Comparison of ENCODE assay signal across 16 cellular contexts in the genomic region with DNA sequence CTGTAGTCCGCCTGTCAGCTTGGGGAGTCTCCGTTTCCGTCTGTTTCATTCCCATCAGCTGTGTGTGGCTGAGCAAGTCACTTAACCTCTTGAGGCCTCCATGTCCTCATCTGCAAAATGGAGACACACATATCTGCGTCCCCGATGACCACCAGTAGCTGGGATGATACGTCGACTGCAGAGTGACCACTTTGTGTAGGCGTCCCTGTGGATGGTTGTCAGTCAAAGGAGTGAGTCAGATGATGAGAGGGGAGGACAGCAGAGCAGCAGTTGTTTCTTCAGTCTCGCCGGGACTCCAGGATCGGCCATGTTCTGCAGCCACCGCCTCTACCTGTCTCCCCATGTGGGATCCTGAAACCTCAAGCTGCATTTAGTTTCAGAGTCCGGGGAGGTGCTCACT. TPM values are rescaled to one million over a fixed set of nuclear protein-coding genes. Genes with fewer than 3 reads are reported as not detected.
DNase-seq lines count a peak whose midpoint lies in the region; ATAC-seq and TF ChIP-seq lines count a peak whose summit lies in the region.
"Had no signal": no experiment of that assay in that cellular context is flagged by ENCODE, and none has a peak within 500 bp of the region (broad histone marks: within the 10 kb centered on the region; RNA-seq: fewer than 3 reads in every experiment).

No MANE protein-coding gene starts in this region.

- in situ Hi-C loops in KBM-7 (cut with MboI; ENCODE audit: low pct_unique_long_range_greater_than_20kb, low sequenced_read_pairs), result no loop called here

- no peak for DNase-seq in Caco-2
- DNase-seq in glutamatergic neuron, result no peak
- no peak for DNase-seq in trophoblast cell
- DNase-seq in NCI-H510A (lab: John Stamatoyannopoulos, UW), result no peak
- DNase-seq in PC-3, result no peak
- DNase-seq in KBM-7, result no peak
- DNase-seq in NCI-H146 (lab: John Stamatoyannopoulos, UW), result no peak
- DNase-seq: 8988T; AML-193; CD8-positive, alpha-beta memory T cell; DMS53; GF-D8; GOT3; H9 had no signal

- H3K79me1 ChIP-seq in trophoblast cell (ENCODE audit: low read length), result peaks cover 30% of the 10 kb centered on the region

- CTCF ChIA-PET in Caco-2 (lab: Charles Lee), result no interaction called here
- CTCF ChIA-PET in PC-3 (lab: Charles Lee), result no interaction called here

- H3K4me3 ChIP-seq in Caco-2 (ENCODE audit: low read depth, low read length), result no peak overlapping the region
- H3K4me3 ChIP-seq in trophoblast cell (ENCODE audit: low read depth, low read length), result no peak overlapping the region
- H3K4me3 ChIP-seq in PC-3 (ENCODE audit: low read length), result no peak overlapping the region
- H3K4me3 ChIP-seq: BLaER1 had no signal

- intact Hi-C loops in Caco-2 (cut with micrococcal nuclease; ENCODE audit: unreplicated experiment), result no loop called here
- intact Hi-C loops in PC-3 (cut with micrococcal nuclease), result no loop called here

- H2BK120ac ChIP-seq in trophoblast cell (ENCODE audit: insufficient read depth, low read length, poor library complexity), result no peak overlapping the region

- peaks cover 12% of the 10 kb centered on the region for H3K79me2 ChIP-seq in trophoblast cell (ENCODE audit: control insufficient read depth, insufficient read depth, low read length, poor library complexity)
- no peaks in the 10 kb centered on the region for H3K79me2 ChIP-seq in PC-3 (ENCODE audit: low read length)

- peak overlapping the region; percentile 17 for H3K18ac ChIP-seq in trophoblast cell (ENCODE audit: low read length)

- H3K4me3 Mint-ChIP-seq in Caco-2 (ENCODE audit: unreplicated experiment) (no peak overlapping the region), brain (no peak overlapping the region), glutamatergic neuron (ENCODE audit: unreplicated experiment) (no peak overlapping the region)
- H3K4me3 Mint-ChIP-seq: CD8-positive, alpha-beta memory T cell had no signal

- H4K91ac ChIP-seq in trophoblast cell (ENCODE audit: low read depth, low read length), result no peak overlapping the region

- no peaks in the 10 kb centered on the region for H3K9me3 ChIP-seq in Caco-2
- H3K9me3 ChIP-seq in trophoblast cell (ENCODE audit: insufficient read depth, low read depth, low read length), result no peaks in the 10 kb centered on the region
- no peaks in the 10 kb centered on the region for H3K9me3 ChIP-seq in PC-3 (ENCODE audit: low read length)
- H3K9me3 ChIP-seq: BLaER1 had no signal

- no peak overlapping the region for H4K12ac ChIP-seq in trophoblast cell (ENCODE audit: low read depth, low read length)

- no peak overlapping the region for H3K23ac ChIP-seq in trophoblast cell (ENCODE audit: low read length)

- H3K36me3 Mint-ChIP-seq in Caco-2 (ENCODE audit: insufficient read depth, unreplicated experiment), result peaks cover 7% of the 10 kb centered on the region
- H3K36me3 Mint-ChIP-seq in brain, result no peaks in the 10 kb centered on the region
- no peaks in the 10 kb centered on the region for H3K36me3 Mint-ChIP-seq in glutamatergic neuron (ENCODE audit: unreplicated experiment)
- H3K36me3 Mint-ChIP-seq: CD8-positive, alpha-beta memory T cell had no signal

- H3K27ac Mint-ChIP-seq in Caco-2 (ENCODE audit: unreplicated experiment) (peak overlapping the region; percentile 98), brain (peak overlapping the region in 4 of 5 experiments; percentile 56 to 92 (median 89)), glutamatergic neuron (ENCODE audit: unreplicated experiment) (peak overlapping the region; percentile 43)
- H3K27ac Mint-ChIP-seq: CD8-positive, alpha-beta memory T cell had no signal

- H3K4me1 ChIP-seq in Caco-2, result peaks cover 44% of the 10 kb centered on the region
- H3K4me1 ChIP-seq in trophoblast cell (ENCODE audit: control insufficient read depth in 1 of 2, insufficient read depth in 2 of 2, low read length in 2 of 2), result peaks cover 34% of the 10 kb centered on the region in 2 experiments
- no peaks in the 10 kb centered on the region for H3K4me1 ChIP-seq in PC-3 (ENCODE audit: insufficient read depth, low read length)

- H2BK12ac ChIP-seq in trophoblast cell (ENCODE audit: low read length), result no peak overlapping the region

- no peak overlapping the region for H4K8ac ChIP-seq in trophoblast cell (ENCODE audit: low read depth, low read length)

- POLR2A ChIA-PET in Caco-2 (lab: Charles Lee), result no interaction called here
- POLR2A ChIA-PET in PC-3 (lab: Charles Lee; ENCODE audit: unreplicated experiment), result no interaction called here

- H3K36me3 ChIP-seq in Caco-2 (ENCODE audit: control insufficient read depth, insufficient read depth, low read length), result no peaks in the 10 kb centered on the region; the same call in none of the 2 replicates
- peaks cover 8 to 17% of the 10 kb centered on the region in 2 experiments for H3K36me3 ChIP-seq in trophoblast cell (ENCODE audit: control insufficient read depth in 1 of 2, insufficient read depth in 2 of 2, low read length in 2 of 2)
- no peaks in the 10 kb centered on the region for H3K36me3 ChIP-seq in PC-3 (ENCODE audit: low read depth, low read length)
- H3K36me3 ChIP-seq: BLaER1 had no signal

- H3K14ac ChIP-seq in trophoblast cell (ENCODE audit: low read length), result no peak overlapping the region

- H3K9me2 ChIP-seq in PC-3 (replicated peaks; ENCODE audit: low read length), result no peaks in the 10 kb centered on the region

- H3K4me2 ChIP-seq in trophoblast cell (ENCODE audit: low read length) (no peak overlapping the region), PC-3 (ENCODE audit: low read length) (no peak overlapping the region)

- no peak for ATAC-seq in PC-3

- no peaks in the 10 kb centered on the region for H3F3A ChIP-seq in PC-3 (ENCODE audit: low read length, unreplicated experiment)

- H4K20me1 ChIP-seq in PC-3 (ENCODE audit: low read length), result no peaks in the 10 kb centered on the region

- H3K9ac ChIP-seq in trophoblast cell (ENCODE audit: low read length) (no peak overlapping the region), PC-3 (ENCODE audit: low read length) (no peak overlapping the region)
- H3K9ac ChIP-seq: BLaER1 had no signal

- H3K9me3 Mint-ChIP-seq in Caco-2 (ENCODE audit: unreplicated experiment) (no peaks in the 10 kb centered on the region), brain (no peaks in the 10 kb centered on the region), glutamatergic neuron (ENCODE audit: unreplicated experiment) (no peaks in the 10 kb centered on the region)
- H3K9me3 Mint-ChIP-seq: CD8-positive, alpha-beta memory T cell; H9 had no signal

- BruUV-seq in Caco-2 (replicated peaks; lab: Mats Ljungman, UMichigan), result no TSS peak
- BruUV-seq in PC-3 (replicated peaks; lab: Mats Ljungman, UMichigan), result no TSS peak

- no peaks in the 10 kb centered on the region for H3K27me3 Mint-ChIP-seq in Caco-2 (ENCODE audit: insufficient read depth, unreplicated experiment)
- no peaks in the 10 kb centered on the region for H3K27me3 Mint-ChIP-seq in brain
- peaks cover 5% of the 10 kb centered on the region for H3K27me3 Mint-ChIP-seq in glutamatergic neuron (ENCODE audit: unreplicated experiment)

- H2BK5ac ChIP-seq in trophoblast cell (ENCODE audit: low read depth, low read length, poor library complexity), result no peak overlapping the region

- H3K4me1 Mint-ChIP-seq in Caco-2 (ENCODE audit: low read depth, unreplicated experiment) (peaks cover 43% of the 10 kb centered on the region), brain (peaks cover 58% of the 10 kb centered on the region), glutamatergic neuron (ENCODE audit: low read depth, unreplicated experiment) (peaks cover 29% of the 10 kb centered on the region)

- H2AFZ ChIP-seq in trophoblast cell (ENCODE audit: insufficient read depth, low read length, poor library complexity), result no peak overlapping the region
- H2AFZ ChIP-seq in PC-3 (ENCODE audit: low read length), result no peak overlapping the region

- WGBS in trophoblast cell (ENCODE audit: extremely low coverage, insufficient coverage, insufficient read length), result no CpG with 5 or more reads among the region's 13 CpGs

- H3K4ac ChIP-seq in trophoblast cell (ENCODE audit: low read depth, low read length), result no peak overlapping the region

- H2AK5ac ChIP-seq in trophoblast cell (ENCODE audit: low read length), result no peak overlapping the region

- H3K27ac ChIP-seq in trophoblast cell (ENCODE audit: low read depth, low read length) (no peak overlapping the region), PC-3 (ENCODE audit: low read length) (no peak overlapping the region)
- H3K27ac ChIP-seq: BLaER1 had no signal

- TF ChIP-seq CTCF in Caco-2 (IDR thresholded peaks at IDR 0.05; ENCODE audit: insufficient read depth in 1 of 2, low read depth in 1 of 2, low read length in 1 of 2, severe bottlenecking in 1 of 2, unreplicated experiment in 1 of 2), result no peak
- TF ChIP-seq CTCF in brain (conservative IDR thresholded peaks at IDR 0.05), result no peak
- TF ChIP-seq CTCF in glutamatergic neuron (IDR thresholded peaks at IDR 0.05; ENCODE audit: partially characterized antibody, unreplicated experiment), result no peak
- TF ChIP-seq CTCF in PC-3 (conservative IDR thresholded peaks at IDR 0.05; ENCODE audit: low read depth, low read length), result no peak

- H3K27me3 ChIP-seq in Caco-2 (replicated peaks; ENCODE audit: control insufficient read depth, insufficient read depth, low read length) (no peaks in the 10 kb centered on the region), trophoblast cell (ENCODE audit: insufficient read depth, low read length) (no peaks in the 10 kb centered on the region), PC-3 (ENCODE audit: low read length) (no peaks in the 10 kb centered on the region)
- H3K27me3 ChIP-seq: BLaER1 had no signal

RNA-seq across cellular contexts. Expression of a gene that starts 19.9 kb away (rescaled TPM):
- 15.5 and 16.6 TPM in 2 replicates for total RNA-seq in Caco-2 (2022)
- polyA plus RNA-seq in brain (ENCODE audit: insufficient read depth, low read depth, low replicate concordance), result 19.3 TPM
- total RNA-seq in glutamatergic neuron (ENCODE audit: unreplicated experiment), result 12.8 TPM
- 19.8 and 20.9 TPM in 2 replicates for polyA plus RNA-seq in trophoblast cell (2013)
- 0.06 TPM in 1 of 2 replicates, not detected in the other for total RNA-seq in PC-3 (2014; rRNA removed)

RNA-seq across cellular contexts. Expression of a gene that starts 25.4 kb away (rescaled TPM):
- total RNA-seq in Caco-2 (2022) (47.4 and 49.4 TPM in 2 replicates), glutamatergic neuron (ENCODE audit: unreplicated experiment) (40.0 TPM), PC-3 (2014; rRNA removed) (22.1 and 23.2 TPM in 2 replicates)
- 22.5 TPM for polyA plus RNA-seq in brain (ENCODE audit: insufficient read depth, low read depth, low replicate concordance)
- polyA plus RNA-seq in trophoblast cell (2013), result 26.5 and 27.5 TPM in 2 replicates

RNA-seq across cellular contexts. Expression of a gene that starts 43.7 kb away (rescaled TPM):
- total RNA-seq in Caco-2 (2022), result 610 and 647 TPM in 2 replicates
- polyA plus RNA-seq in brain (ENCODE audit: insufficient read depth, low read depth, low replicate concordance), result 435 TPM
- total RNA-seq in glutamatergic neuron (ENCODE audit: unreplicated experiment), result 509 TPM
- 602 and 615 TPM in 2 replicates for polyA plus RNA-seq in trophoblast cell (2013)
- total RNA-seq in PC-3 (2014; rRNA removed), result 230 and 240 TPM in 2 replicates

RNA-seq across cellular contexts. Expression of a gene that starts 55.9 kb away (rescaled TPM):
- total RNA-seq in Caco-2 (2022) (85.8 and 88.0 TPM in 2 replicates), glutamatergic neuron (ENCODE audit: unreplicated experiment) (59.6 TPM), PC-3 (2014; rRNA removed) (253 and 320 TPM in 2 replicates)
- 116 TPM for polyA plus RNA-seq in brain (ENCODE audit: insufficient read depth, low read depth, low replicate concordance)
- polyA plus RNA-seq in trophoblast cell (2013), result 87.1 and 87.7 TPM in 2 replicates

Comparison
In these comparisons a context has a peak if more than half of its experiments do, and no peak if none do; other contexts are left out.
1. H3K27ac Mint-ChIP-seq: peak in every context shown above with its lines; median percentile 98 in Caco-2; 89 in brain; 43 in glutamatergic neuron.
2. RNA of a gene that starts 19.9 kb away (total RNA-seq): 15.5 to 16.6 TPM in Caco-2 and 12.8 TPM in glutamatergic neuron (single experiment); 0.06 TPM in PC-3; every median in the first group is over 10 times any median in the second.